ENCODE assay signal across 7 cellular contexts in genomic region chrX:106680716-106681115, GRCh38. TPM values are rescaled to one million over a fixed set of nuclear protein-coding genes. Genes with fewer than 3 reads are reported as not detected.
"Had no signal": no experiment of that assay in that cellular context is flagged by ENCODE, and none has a peak within 500 bp of the region (broad histone marks: within the 10 kb centered on the region; RNA-seq: fewer than 3 reads in every experiment).

No MANE protein-coding gene starts in this region.

- H3K4me3 Mint-ChIP-seq: IgD-negative memory B cell had no signal

- H3K27ac ChIP-seq: HL-60 had no signal

- ATAC-seq: HepG2, K562 had no signal

- FAIRE-seq: HepG2, HTR-8/SVneo, K562 had no signal

- H3K4me3 ChIP-seq: K562 had no signal

- DNase-seq: IMR-90, KBM-7 had no signal

- H3K27ac Mint-ChIP-seq: IgD-negative memory B cell had no signal

- H3K4me1 Mint-ChIP-seq: IgD-negative memory B cell had no signal

RNA-seq across cellular contexts. Expression of gene RNF128, which starts 45.8 kb away (rescaled TPM):
- polyA plus RNA-seq: IgD-negative memory B cell, K562 had no signal
